Comparison of ENCODE assay signal across 28 cellular contexts in genomic region chr12:92295523-92295922, GRCh38.
DNase-seq lines count a peak whose midpoint lies in the region; ATAC-seq and TF ChIP-seq lines count a peak whose summit lies in the region.
"Had no signal": no experiment of that assay in that cellular context is flagged by ENCODE, and none has a peak within 500 bp of the region (broad histone marks: within the 10 kb centered on the region; RNA-seq: fewer than 3 reads in every experiment).

No MANE protein-coding gene starts in this region.

- no peak overlapping the region for H2AK9ac ChIP-seq in IMR-90 (replicated peaks; ENCODE audit: low read depth, low read length, poor library complexity)

- TF ChIP-seq CTCF in IMR-90 (conservative IDR thresholded peaks at IDR 0.05; ENCODE audit: low read depth, low read length) (no peak), fibroblast of mammary gland (conservative IDR thresholded peaks at IDR 0.05; ENCODE audit: control insufficient read depth, insufficient read depth, low read depth, low read length) (no peak), gastrocnemius medialis (IDR thresholded peaks at IDR 0.05 in 4 of 5, conservative IDR thresholded peaks at IDR 0.05 in 1 of 5) (no peak)

- H3K14ac ChIP-seq in IMR-90 (replicated peaks; ENCODE audit: low read depth, low read length), result peak overlapping the region; percentile 47

- peaks cover 6% of the 10 kb centered on the region; the same call in 1 of the 2 replicates for H3K9me1 ChIP-seq in IMR-90 (ENCODE audit: insufficient read depth, low read length)

- BruUV-seq in IMR-90 (replicated peaks; lab: Mats Ljungman, UMichigan), result no TSS peak

- H3K27ac ChIP-seq in IMR-90 (ENCODE audit: insufficient read depth, low read length), result peak overlapping the region; percentile 21; the same call in 1 of the 2 replicates
- H3K27ac ChIP-seq in mesodermal cell (ENCODE audit: low read depth, low read length, severe bottlenecking), result peak overlapping the region; percentile 68
- no peak overlapping the region for H3K27ac ChIP-seq in gastrocnemius medialis
- H3K27ac ChIP-seq: transverse colon had no signal

- peak overlapping the region; percentile 60 for H2BK120ac ChIP-seq in IMR-90 (ENCODE audit: low read depth, low read length)

- no peaks in the 10 kb centered on the region for H4K20me1 ChIP-seq in IMR-90 (ENCODE audit: insufficient read depth, low read length)

- peak overlapping the region; percentile 71 for H3K4ac ChIP-seq in IMR-90 (ENCODE audit: low read depth, low read length)

- dilution Hi-C loops in IMR-90 (cut with HindIII; ENCODE audit: low sequenced_read_pairs, unreplicated experiment), result no loop called here

- no peaks in the 10 kb centered on the region for H3K9me3 ChIP-seq in IMR-90 (ENCODE audit: control insufficient read depth, insufficient read depth, low read length)
- H3K9me3 ChIP-seq in mesodermal cell (ENCODE audit: control insufficient read depth, low read length), result no peaks in the 10 kb centered on the region
- no peaks in the 10 kb centered on the region for H3K9me3 ChIP-seq in gastrocnemius medialis
- H3K9me3 ChIP-seq: Caco-2, transverse colon had no signal

- peak overlapping the region in 1 of 2 experiments; percentile 62; a peak in 2 of 4 replicates for H4K8ac ChIP-seq in IMR-90 (ENCODE audit: low read depth in 2 of 2, low read length in 2 of 2)

- peak overlapping the region; percentile 64; the same call in 2 of the 3 replicates for H2BK15ac ChIP-seq in IMR-90 (ENCODE audit: low read depth, low read length)

- peak overlapping the region; percentile 41 for H4K91ac ChIP-seq in IMR-90 (ENCODE audit: insufficient read depth, low read depth, low read length)

- H2BK20ac ChIP-seq in IMR-90 (ENCODE audit: low read depth, low read length), result peak overlapping the region; percentile 88

- 80% methylated on average over 1 of the region's 3 CpGs; no CpG with 5 or more reads in 1 of the 2 experiments for WGBS in IMR-90 (ENCODE audit: extremely low coverage in 2 of 2, insufficient read length in 1 of 2), 2 experiments
- 93 to 96% methylated on average over 3 of the region's 3 CpGs for WGBS in mesodermal cell (ENCODE audit: insufficient coverage in 2 of 2), 2 experiments

- H3K27me3 ChIP-seq in IMR-90 (ENCODE audit: control insufficient read depth, insufficient read depth, low read length) (no peaks in the 10 kb centered on the region), gastrocnemius medialis (no peaks in the 10 kb centered on the region)
- H3K27me3 ChIP-seq: transverse colon had no signal

- intact Hi-C loops in IMR-90 (cut with micrococcal nuclease), result loop anchor here (2.0 to 10.0 kb wide), 3 partner anchors 148 to 913 kb away; partner anchors contain the start of gene BTG1
- intact Hi-C loops in gastrocnemius medialis (cut with DNase I; ENCODE audit: low total_unique reads), result no loop called here
- intact Hi-C loops in sciatic nerve (cut with DNase I), result no loop called here

- CTCF ChIA-PET in IMR-90 (lab: Yijun Ruan, JAX), result no interaction called here

- no peak for TF ChIP-seq RAD21 in IMR-90 (IDR thresholded peaks at IDR 0.05; ENCODE audit: low read length)

- H3K36me3 ChIP-seq in IMR-90 (ENCODE audit: control insufficient read depth, insufficient read depth, low read length), result no peaks in the 10 kb centered on the region
- H3K36me3 ChIP-seq in mesodermal cell (ENCODE audit: control insufficient read depth, insufficient read depth, low read length), result no peaks in the 10 kb centered on the region
- H3K36me3 ChIP-seq in gastrocnemius medialis, result no peaks in the 10 kb centered on the region
- H3K36me3 ChIP-seq: transverse colon had no signal

- H3K23ac ChIP-seq in IMR-90 (ENCODE audit: low read depth, low read length), result peak overlapping the region; percentile 19; the same call in 1 of the 2 replicates

- H3K4me3 ChIP-seq in IMR-90 (ENCODE audit: insufficient read depth, low read depth, low read length) (no peak overlapping the region), fibroblast of mammary gland (ENCODE audit: control insufficient read depth, low read depth, low read length) (no peak overlapping the region), mesodermal cell (ENCODE audit: extremely low read depth, insufficient read depth, low read length, poor library complexity, severe bottlenecking) (no peak overlapping the region), gastrocnemius medialis (no peak overlapping the region)
- H3K4me3 ChIP-seq: transverse colon had no signal

- no peak overlapping the region for H3K9ac ChIP-seq in IMR-90 (ENCODE audit: low read depth, low read length)

- H3K79me1 ChIP-seq in IMR-90 (ENCODE audit: low read depth in 1 of 2, low read length in 2 of 2), result 0 out of 4 replicates have a peak, but pooled peaks cover 0 to 4% of the 10 kb centered on the region in 2 experiments

- ATAC-seq in IMR-90 (ENCODE audit: low read depth) (peak; percentile 55), gastrocnemius medialis (no peak), sciatic nerve (no peak)
- ATAC-seq: HCT116, HepG2, left ventricle myocardium superior, T-helper 17 cell had no signal

- H3K4me1 ChIP-seq in IMR-90 (ENCODE audit: control insufficient read depth, insufficient read depth, low read length), result peaks cover 18% of the 10 kb centered on the region
- H3K4me1 ChIP-seq in mesodermal cell (ENCODE audit: control insufficient read depth, insufficient read depth, low read length, poor library complexity, severe bottlenecking), result peaks cover 35% of the 10 kb centered on the region
- H3K4me1 ChIP-seq in gastrocnemius medialis, result no peaks in the 10 kb centered on the region
- H3K4me1 ChIP-seq: Caco-2 had no signal

- DNase-seq in AG08395 (ENCODE audit: low spot score) (peak; percentile 47), IMR-90 (peak; percentile 79), fibroblast of mammary gland (ENCODE audit: low read depth) (peak; percentile 20), NCI-H2081 (lab: John Stamatoyannopoulos, UW) (no peak), SW 1271 (lab: John Stamatoyannopoulos, UW) (no peak), gastrocnemius medialis (no peak), sciatic nerve (ENCODE audit: low spot score) (no peak)
- DNase-seq: 8988T; activated CD4-positive, alpha-beta T cell treated with anti-CD3 and anti-CD28 coated beads, Interleukin-2, amount 10 ng/mL, durations not matched to agents 7 days and 5 days; activated naive CD4-positive, alpha-beta T cell treated with Interleukin-2 at 50 U/mL for 16 hours; activated T-cell treated with anti-CD3 and anti-CD28 coated beads, Interleukin-2, amount 50 U/mL, for 48 hours; amygdala; Caco-2; dermis blood vessel endothelial cell; DMS79 treated with DMSO at 0.1 percent for 48 hours; hippocampal formation; immature natural killer cell; left ventricle myocardium superior; NCI-H187; NCI-H774; nephron progenitor cell; posterior cingulate gyrus; stimulated activated CD8-positive, alpha-beta memory T cell treated with anti-CD3 and anti-CD28 coated beads, Interleukin-4, amount 100 ng/mL, for 48 hours; T-helper 17 cell; transverse colon had no signal

- peak overlapping the region; percentile 86 for H2BK5ac ChIP-seq in IMR-90 (ENCODE audit: low read depth, low read length, poor library complexity, severe bottlenecking)

- TF ChIP-seq POLR2A in IMR-90 (IDR thresholded peaks at IDR 0.05; ENCODE audit: low read depth, low read length), result no peak
- no peak for TF ChIP-seq POLR2A in gastrocnemius medialis (IDR thresholded peaks at IDR 0.05)

- peak overlapping the region; percentile 34; the same call in 1 of the 2 replicates for H3K56ac ChIP-seq in IMR-90 (ENCODE audit: extremely low read depth, insufficient read depth, low read length)

- H2AK5ac ChIP-seq in IMR-90 (ENCODE audit: low read depth, low read length), result peak overlapping the region; percentile 13; the same call in 1 of the 2 replicates

- in situ Hi-C loops in IMR-90 (cut with MboI; ENCODE audit: low sequenced_read_pairs), result no loop called here
- in situ Hi-C loops in gastrocnemius medialis (cut with MboI; ENCODE audit: low sequenced_read_pairs in 4 of 4), result no loop called here

- no peak overlapping the region for H3K4me2 ChIP-seq in IMR-90 (ENCODE audit: low read depth, low read length)

- H2AFZ ChIP-seq in IMR-90 (replicated peaks; ENCODE audit: low read length, poor library complexity), result peak overlapping the region; percentile 38

- POLR2A ChIA-PET in IMR-90 (lab: Charles Lee; ENCODE audit: unreplicated experiment), result no interaction called here

- peak overlapping the region; percentile 60; the same call in 1 of the 2 replicates for H4K5ac ChIP-seq in IMR-90 (ENCODE audit: low read depth, low read length)

- H3K18ac ChIP-seq in IMR-90 (ENCODE audit: low read depth, low read length), result peak overlapping the region; percentile 63; the same call in 1 of the 2 replicates

TF ChIP-seq in IMR-90, 13 proteins besides CTCF, POLR2A, EP300 and RAD21 (continues in another document):
- no peak for TF ChIP-seq FOS (IDR thresholded peaks at IDR 0.05; ENCODE audit: low read depth, low read length)
- TF ChIP-seq CEBPB (IDR thresholded peaks at IDR 0.05; ENCODE audit: low read depth, low read length), result peak; percentile 94
- TF ChIP-seq USF2 (IDR thresholded peaks at IDR 0.05; ENCODE audit: low read depth, low read length), result no peak
- no peak for TF ChIP-seq RFX5 (IDR thresholded peaks at IDR 0.05; ENCODE audit: low read depth, low read length)
- TF ChIP-seq MAZ (IDR thresholded peaks at IDR 0.05; ENCODE audit: borderline replicate concordance, low read depth, low read length), result no peak
- TF ChIP-seq RCOR1 (IDR thresholded peaks at IDR 0.05; ENCODE audit: insufficient replicate concordance, low read length), result peak; percentile 13
- TF ChIP-seq MXI1 (IDR thresholded peaks at IDR 0.05; ENCODE audit: borderline replicate concordance, low read depth, low read length), result 0 out of 2 replicates have a peak, but pooled peaks have one; percentile 49
- no peak for TF ChIP-seq MAFK (IDR thresholded peaks at IDR 0.05; ENCODE audit: low read depth, low read length)
- TF ChIP-seq CHD1 (IDR thresholded peaks at IDR 0.05; ENCODE audit: low read depth, low read length), result no peak
- TF ChIP-seq BHLHE40 (IDR thresholded peaks at IDR 0.05; ENCODE audit: low read depth, low read length), result no peak; the same call in 1 of the 2 replicates
- no peak for TF ChIP-seq NFE2L2 (IDR thresholded peaks at IDR 0.05; ENCODE audit: low read depth, low read length)

Comparison
In these comparisons a context has a peak if more than half of its experiments do, and no peak if none do; other contexts are left out.
1. DNase-seq: peak in AG08395 (single experiment), IMR-90 (single experiment) and fibroblast of mammary gland (single experiment); none in NCI-H2081 (0 of 2), SW 1271 (0 of 2), gastrocnemius medialis (0 of 2) and sciatic nerve (single experiment).
2. H3K27ac ChIP-seq: peak in IMR-90 (single experiment) and mesodermal cell (single experiment); none in gastrocnemius medialis (0 of 4).